16 cellular contexts compared by ENCODE assay signal in the genomic region with DNA sequence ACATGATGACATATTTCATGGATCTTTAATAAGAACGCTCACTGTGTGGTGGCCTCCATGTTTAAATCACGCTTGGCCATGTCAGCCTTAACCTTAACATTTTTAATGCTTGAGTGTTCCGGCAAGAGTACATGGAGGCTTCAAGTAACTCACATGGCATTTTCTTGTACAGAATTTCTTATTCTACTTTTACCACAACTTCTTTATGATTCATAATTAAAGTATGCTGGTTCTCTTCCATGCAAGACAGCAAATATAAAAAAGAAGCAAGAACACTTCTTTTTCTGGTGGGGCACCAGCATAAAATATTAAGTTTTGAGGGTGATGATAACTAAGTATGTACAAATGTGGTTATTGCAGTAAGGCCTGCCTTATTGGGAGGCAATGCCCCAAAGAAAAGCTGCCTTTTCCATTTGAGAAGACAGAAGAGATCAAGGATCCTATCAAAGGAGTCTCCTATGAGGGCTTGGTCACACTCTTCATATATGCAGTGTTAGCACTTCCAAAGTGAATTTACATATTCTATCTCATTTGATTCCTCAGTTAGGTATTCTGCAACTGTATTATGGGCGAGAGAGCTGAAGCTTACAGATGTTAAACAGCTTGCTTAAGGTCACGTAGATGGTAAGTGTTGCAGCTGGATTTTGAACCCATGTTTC.
DNase-seq lines count a peak whose midpoint lies in the region; TF ChIP-seq lines count a peak whose summit lies in the region.
"Had no signal": no experiment of that assay in that cellular context is flagged by ENCODE, and none has a peak within 500 bp of the region (broad histone marks: within the 10 kb centered on the region; RNA-seq: fewer than 3 reads in every experiment).

No MANE protein-coding gene starts in this region.

- no peaks in the 10 kb centered on the region for H3K36me3 Mint-ChIP-seq in type B pancreatic cell
- H3K36me3 Mint-ChIP-seq: activated naive CD8-positive, alpha-beta T cell had no signal

- H3K4me1 Mint-ChIP-seq in type B pancreatic cell (ENCODE audit: unreplicated experiment): peaks cover 5% of the 10 kb centered on the region

- WGBS in testis, 2 donors: 92 to 94% methylated on average over 5 of the region's 5 CpGs

- peaks cover 3% of the 10 kb centered on the region for H3K27me3 Mint-ChIP-seq in type B pancreatic cell
- H3K27me3 Mint-ChIP-seq: activated naive CD8-positive, alpha-beta T cell; stimulated activated naive B cell treated with anti-CD40 and anti-IgM and Interleukin-4, amounts not matched to agents 10 μg/mL and 1 μg/mL and 100 μg/mL, for 72 hours had no signal

- no peaks in the 10 kb centered on the region for H3K4me1 ChIP-seq in testis
- H3K4me1 ChIP-seq: sigmoid colon had no signal

- TF ChIP-seq POLR2A in testis (IDR thresholded peaks at IDR 0.05): no peak

- intact Hi-C loops in testis (cut with DNase I; ENCODE audit: low total_unique reads): no loop called here

- H3K4me3 ChIP-seq in cardiac fibroblast (replicated peaks in 1 of 2; ENCODE audit: low read depth in 2 of 2, low read length in 2 of 2): no peak overlapping the region
- H3K4me3 ChIP-seq in kidney epithelial cell (ENCODE audit: low read depth, low read length): no peak overlapping the region
- no peak overlapping the region for H3K4me3 ChIP-seq in testis
- H3K4me3 ChIP-seq: heart left ventricle, sigmoid colon had no signal

- no peak overlapping the region for H3K27ac ChIP-seq in testis
- H3K27ac ChIP-seq: heart left ventricle, sigmoid colon had no signal

- H3K9me3 Mint-ChIP-seq in type B pancreatic cell: peaks cover 4% of the 10 kb centered on the region

- H3K27me3 ChIP-seq in kidney epithelial cell (ENCODE audit: control insufficient read depth, insufficient read depth, low read length): no peaks in the 10 kb centered on the region
- no peaks in the 10 kb centered on the region for H3K27me3 ChIP-seq in testis
- H3K27me3 ChIP-seq: heart left ventricle, sigmoid colon had no signal

- no peaks in the 10 kb centered on the region for H3K36me3 ChIP-seq in kidney epithelial cell (ENCODE audit: control insufficient read depth, insufficient read depth, low read length)
- H3K36me3 ChIP-seq in testis (ENCODE audit: low read depth, missing control alignments): no peaks in the 10 kb centered on the region
- H3K36me3 ChIP-seq: heart left ventricle, sigmoid colon had no signal

- H3K27ac Mint-ChIP-seq in type B pancreatic cell: no peak overlapping the region
- H3K27ac Mint-ChIP-seq: activated naive CD8-positive, alpha-beta T cell; activated T-cell treated with anti-CD3 and anti-CD28 coated beads, Interleukin-2, amount 50 U/mL, for 24 hours had no signal

- no peaks in the 10 kb centered on the region for H3K9me3 ChIP-seq in testis
- H3K9me3 ChIP-seq: heart left ventricle, sigmoid colon had no signal

- TF ChIP-seq CTCF in cardiac fibroblast (IDR thresholded peaks at IDR 0.05; ENCODE audit: low read depth, low read length) (no peak), kidney epithelial cell (IDR thresholded peaks at IDR 0.05; ENCODE audit: insufficient read depth, low read length, poor library complexity, severe bottlenecking) (no peak), testis (IDR thresholded peaks at IDR 0.05) (no peak), type B pancreatic cell (conservative IDR thresholded peaks at IDR 0.05) (no peak)

- no peak overlapping the region for H3K4me3 Mint-ChIP-seq in type B pancreatic cell
- H3K4me3 Mint-ChIP-seq: activated naive CD8-positive, alpha-beta T cell; activated T-cell treated with anti-CD3 and anti-CD28 coated beads, Interleukin-2, amount 50 U/mL, for 24 hours; stimulated activated naive B cell treated with anti-CD40 and anti-IgM and Interleukin-4, amounts not matched to agents 10 μg/mL and 1 μg/mL and 100 μg/mL, for 72 hours had no signal

- DNase-seq in AG08396 (ENCODE audit: low spot score) (peak; percentile 54), M059J (ENCODE audit: low read depth) (peak; percentile 74), cardiac fibroblast (ENCODE audit: low read depth in 2 of 2) (peak; percentile 40 to 83), kidney epithelial cell (ENCODE audit: low read depth) (peak; percentile 12), ureter (ENCODE audit: low spot score) (no peak), testis (no peak), type B pancreatic cell (ENCODE audit: extremely low spot score, unreplicated experiment) (no peak)
- DNase-seq in stimulated activated CD4-positive, alpha-beta T cell treated with anti-CD3 and anti-CD28 coated beads, Interleukin-2, amount 100 ng/mL, for 48 hours: no peak
- DNase-seq: activated CD4-positive, alpha-beta T cell treated with anti-CD3 and anti-CD28 coated beads, Interleukin-2, amount 50 U/mL, for 4 hours; activated T-cell treated with anti-CD3 and anti-CD28 coated beads, Interleukin-2, amount 50 U/mL, for 24 hours; heart left ventricle; KG1; NCI-H2227 treated with DMSO at 0.1 percent for 48 hours; sigmoid colon; stimulated activated naive B cell treated with anti-CD40 and anti-IgM and Interleukin-4, amounts not matched to agents 10 μg/mL and 1 μg/mL and 100 μg/mL, for 72 hours had no signal

Comparison
In these comparisons a context has a peak if more than half of its experiments do, and no peak if none do; other contexts are left out.
1. DNase-seq: peak in AG08396 (single experiment), M059J (single experiment), cardiac fibroblast (2 of 2) and kidney epithelial cell (single experiment); none in ureter (single experiment), testis (single experiment), stimulated activated CD4-positive, alpha-beta T cell treated with anti-CD3 and anti-CD28 coated beads, Interleukin-2, amount 100 ng/mL, for 48 hours (0 of 2) and type B pancreatic cell (single experiment).